ENCODE assay signal across 12 cellular contexts in the genomic region with DNA sequence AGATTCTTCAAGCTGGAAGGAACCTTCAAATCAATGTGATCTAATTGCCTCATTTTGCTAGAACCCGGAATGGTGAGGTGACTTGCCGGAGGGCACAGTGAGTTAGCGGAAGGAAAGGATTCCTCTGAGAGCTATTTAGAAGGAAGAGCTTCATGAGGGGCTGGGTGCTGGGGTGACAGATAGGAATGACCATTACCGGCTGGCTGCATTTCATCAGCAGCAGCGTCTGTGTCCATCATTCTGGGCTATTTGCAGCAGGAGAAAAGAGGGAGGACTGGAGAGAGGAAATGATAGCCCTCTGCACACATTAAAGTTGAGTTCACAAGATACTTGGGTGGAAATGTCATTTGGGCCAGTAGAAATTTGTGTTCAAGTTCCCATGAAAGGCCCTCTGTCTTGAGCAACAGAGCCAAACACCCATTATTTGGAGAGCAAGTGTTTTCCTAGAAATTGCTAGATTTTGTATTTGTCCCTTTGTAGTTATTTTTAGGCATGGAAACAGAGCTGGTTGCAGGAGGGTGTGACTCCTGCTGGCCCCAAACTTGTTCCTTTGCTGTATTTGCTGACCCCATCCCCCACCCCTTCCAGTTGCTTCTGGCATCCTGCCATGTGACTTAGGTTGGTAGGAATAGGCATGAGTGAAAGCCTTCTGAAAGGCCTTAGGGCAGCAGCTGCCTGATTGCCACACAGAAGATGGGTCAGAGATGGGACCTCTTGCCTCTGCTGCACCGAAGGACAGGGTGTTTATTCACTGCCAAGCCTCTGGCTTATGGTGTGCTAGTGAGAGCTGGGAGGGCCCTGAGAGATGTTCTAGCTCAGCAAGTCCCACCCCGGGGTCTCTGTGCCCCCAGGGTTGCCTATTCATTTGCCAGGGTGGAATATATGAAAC.
A peak's percentile ranks its signal among the peaks of the same experiment; 100 is the strongest.
DNase-seq lines count a peak whose midpoint lies in the region; ATAC-seq and TF ChIP-seq lines count a peak whose summit lies in the region.
"Had no signal": no experiment of that assay in that cellular context is flagged by ENCODE, and none has a peak within 500 bp of the region (broad histone marks: within the 10 kb centered on the region; RNA-seq: fewer than 3 reads in every experiment).

No MANE protein-coding gene starts in this region.

- no peaks in the 10 kb centered on the region for H4K20me1 ChIP-seq in mammary epithelial cell (ENCODE audit: insufficient read depth, low read length)

- H3K27me3 ChIP-seq in cardiac muscle cell (no peaks in the 10 kb centered on the region), left ventricle myocardium inferior (ENCODE audit: low read depth) (no peaks in the 10 kb centered on the region), mammary epithelial cell (ENCODE audit: insufficient read depth, low read length) (no peaks in the 10 kb centered on the region), left lung (peaks cover 0 to 31% of the 10 kb centered on the region in 2 donors), vagina (no peaks in the 10 kb centered on the region)

- H3K9me3 ChIP-seq in cardiac muscle cell (ENCODE audit: low read depth) (no peaks in the 10 kb centered on the region), left ventricle myocardium inferior (replicated peaks) (no peaks in the 10 kb centered on the region), mammary epithelial cell (replicated peaks; ENCODE audit: insufficient read depth, low read length) (no peaks in the 10 kb centered on the region), left lung (no peaks in the 10 kb centered on the region), vagina (no peaks in the 10 kb centered on the region)
- H3K9me3 ChIP-seq: BLaER1 treated with 17β-estradiol and CSF1 and Interleukin-3, amounts not matched to agents 10 nM and 100 nM had no signal

- TF ChIP-seq POLR2A in vagina (IDR thresholded peaks at IDR 0.05): no peak

- no peaks in the 10 kb centered on the region for H3K79me2 ChIP-seq in mammary epithelial cell (ENCODE audit: insufficient read depth, low read length)

- H3K36me3 ChIP-seq in cardiac muscle cell (no peaks in the 10 kb centered on the region), left ventricle myocardium inferior (no peaks in the 10 kb centered on the region), mammary epithelial cell (ENCODE audit: insufficient read depth, low read length) (no peaks in the 10 kb centered on the region), left lung (no peaks in the 10 kb centered on the region), vagina (no peaks in the 10 kb centered on the region)
- H3K36me3 ChIP-seq: BLaER1 treated with 17β-estradiol and CSF1 and Interleukin-3, amounts not matched to agents 10 nM and 100 nM had no signal

- dilution Hi-C loops in mammary epithelial cell (cut with HindIII; ENCODE audit: low sequenced_read_pairs): no loop called here

- peak; percentile 31 for ATAC-seq in left lung
- no peak for ATAC-seq in GM18870 (IDR thresholded peaks at IDR 0.05; ENCODE audit: unreplicated experiment)
- no peak for ATAC-seq in HG03175 (IDR thresholded peaks at IDR 0.05; ENCODE audit: unreplicated experiment)
- ATAC-seq: stimulated activated memory B cell treated with anti-CD40 and anti-IgM and Interleukin-4, amounts not matched to agents 10 μg/mL and 1 μg/mL and 100 μg/mL, for 72 hours had no signal

- H2AFZ ChIP-seq in mammary epithelial cell (ENCODE audit: low read depth, low read length): no peak overlapping the region

- BruUV-seq in mammary epithelial cell (replicated peaks; lab: Mats Ljungman, UMichigan): no TSS peak

- H3K9ac ChIP-seq in mammary epithelial cell (ENCODE audit: insufficient read depth, low read length): no peak overlapping the region
- H3K9ac ChIP-seq: BLaER1 treated with 17β-estradiol and CSF1 and Interleukin-3, amounts not matched to agents 10 nM and 100 nM had no signal

- CTCF ChIA-PET in mammary epithelial cell (lab: Charles Lee; ENCODE audit: low non-redundant PET): no interaction called here

- peak overlapping the region; percentile 65 for H3K27ac ChIP-seq in cardiac muscle cell
- H3K27ac ChIP-seq in left ventricle myocardium inferior (replicated peaks): no peak overlapping the region
- H3K27ac ChIP-seq in mammary epithelial cell (ENCODE audit: insufficient read depth, low read depth, low read length): no peak overlapping the region
- H3K27ac ChIP-seq in left lung: no peak overlapping the region
- no peak overlapping the region for H3K27ac ChIP-seq in vagina
- H3K27ac ChIP-seq: BLaER1 treated with 17β-estradiol and CSF1 and Interleukin-3, amounts not matched to agents 10 nM and 100 nM; skin epidermis had no signal

- H3K4me3 ChIP-seq in cardiac muscle cell (no peak overlapping the region), left ventricle myocardium inferior (no peak overlapping the region), mammary epithelial cell (replicated peaks in 1 of 3; ENCODE audit: insufficient read depth in 1 of 3, low read depth in 2 of 3, low read length in 3 of 3) (no peak overlapping the region), left lung (no peak overlapping the region), vagina (no peak overlapping the region)
- H3K4me3 ChIP-seq: BLaER1 treated with 17β-estradiol and CSF1 and Interleukin-3, amounts not matched to agents 10 nM and 100 nM; skin epidermis had no signal

- H3K4me2 ChIP-seq in mammary epithelial cell (ENCODE audit: insufficient read depth, low read depth, low read length): no peak overlapping the region

- in situ Hi-C loops in mammary epithelial cell (cut with MboI; ENCODE audit: low sequenced_read_pairs in 2 of 2): no loop called here

- DNase-seq in cardiac muscle cell (ENCODE audit: low read depth in 1 of 2, low spot score in 1 of 2) (peak; percentile 29 to 46), left ventricle myocardium inferior (no peak), mammary epithelial cell (peak; percentile 59), left lung (no peak), vagina (ENCODE audit: extremely low spot score in 2 of 2) (no peak)
- DNase-seq in stimulated activated CD4-positive, alpha-beta T cell treated with anti-CD3 and anti-CD28 coated beads, Interleukin-4, amount 100 ng/mL, for 1 hour: no peak
- DNase-seq: NCI-H1694 treated with DMSO at 0.1 percent for 48 hours had no signal

- no peak for TF ChIP-seq CTCF in cardiac muscle cell (IDR thresholded peaks at IDR 0.05; ENCODE audit: low read depth, low read length)
- TF ChIP-seq CTCF in left ventricle myocardium inferior (IDR thresholded peaks at IDR 0.05; ENCODE audit: borderline replicate concordance): no peak
- no peak for TF ChIP-seq CTCF in mammary epithelial cell (conservative IDR thresholded peaks at IDR 0.05 in 1 of 2, IDR thresholded peaks at IDR 0.05 in 1 of 2; ENCODE audit: extremely low read depth in 1 of 2, insufficient read depth in 1 of 2, low read depth in 1 of 2, low read length in 2 of 2)
- TF ChIP-seq CTCF in left lung (IDR thresholded peaks at IDR 0.05): no peak
- no peak for TF ChIP-seq CTCF in vagina (IDR thresholded peaks at IDR 0.05)

- H3K4me1 ChIP-seq in cardiac muscle cell (ENCODE audit: low read depth) (peaks cover 29% of the 10 kb centered on the region), left ventricle myocardium inferior (peaks cover 29% of the 10 kb centered on the region), mammary epithelial cell (ENCODE audit: insufficient read depth, low read length) (peaks cover 32% of the 10 kb centered on the region), left lung (no peaks in the 10 kb centered on the region), vagina (no peaks in the 10 kb centered on the region)

- intact Hi-C loops in left ventricle myocardium inferior (cut with micrococcal nuclease): no loop called here
- intact Hi-C loops in mammary epithelial cell (cut with micrococcal nuclease): no loop called here
- intact Hi-C loops in left lung (cut with DNase I): no loop called here
- intact Hi-C loops in vagina (cut with DNase I): no loop called here

- WGBS in mammary epithelial cell (ENCODE audit: low coverage, missing lambda C conversion rate): 77% methylated on average over 7 of the region's 7 CpGs

Comparison
In these comparisons a context has a peak if more than half of its experiments do, and no peak if none do; other contexts are left out.
1. DNase-seq: peak in cardiac muscle cell (2 of 2) and mammary epithelial cell (single experiment); none in left ventricle myocardium inferior (single experiment), left lung (0 of 2), vagina (0 of 2) and stimulated activated CD4-positive, alpha-beta T cell treated with anti-CD3 and anti-CD28 coated beads, Interleukin-4, amount 100 ng/mL, for 1 hour (single experiment).